24 cellular contexts compared by ENCODE assay signal in the genomic region with DNA sequence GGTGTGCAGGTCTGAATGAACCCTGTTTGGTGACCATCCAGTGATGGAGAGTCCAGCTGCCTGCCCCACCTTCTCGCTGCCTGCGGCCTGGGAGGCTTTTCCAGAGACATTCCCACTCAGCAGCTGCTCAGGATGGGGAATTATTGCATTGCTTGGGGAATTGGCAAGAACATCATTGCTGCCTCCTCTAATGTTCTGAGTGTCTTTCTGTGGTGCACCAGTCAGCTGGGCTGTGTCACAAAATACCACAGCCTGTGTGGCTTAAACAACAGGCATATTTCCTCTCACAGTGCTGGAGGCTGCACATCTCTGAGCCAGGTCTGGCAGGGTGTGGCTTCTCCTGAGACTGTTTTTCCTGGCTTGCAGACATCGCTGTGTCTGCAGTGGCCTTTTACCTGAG.
"Had no signal": no experiment of that assay in that cellular context is flagged by ENCODE, and none has a peak within 500 bp of the region (broad histone marks: within the 10 kb centered on the region; RNA-seq: fewer than 3 reads in every experiment).

No MANE protein-coding gene starts in this region.

- H3K27me3 ChIP-seq: Peyer's patch had no signal

- H3K4me1 ChIP-seq: Peyer's patch had no signal

- DNase-seq: activated B cell treated with CpG ODN at 0.5 μM for 24 hours; activated CD4-positive, alpha-beta memory T cell treated with anti-CD3 and anti-CD28 coated beads for 36 hours; activated CD4-positive, alpha-beta T cell treated with anti-CD3 and anti-CD28 coated beads for 1 hour; activated CD4-positive, alpha-beta T cell treated with anti-CD3 and anti-CD28 coated beads, Interleukin-2, amount 10 ng/mL, durations not matched to agents 24 days and 14 days; activated CD8-positive, alpha-beta memory T cell treated with anti-CD3 and anti-CD28 coated beads for 24 hours; activated effector memory CD4-positive, alpha-beta T cell treated with anti-CD3 and anti-CD28 coated beads, Interleukin-2, amount 50 U/mL, for 16 hours; activated naive CD4-positive, alpha-beta T cell treated with anti-CD3 and anti-CD28 coated beads for 36 hours; activated T-cell treated with anti-CD3 and anti-CD28 coated beads, Interleukin-2, amount 50 U/mL, for 1 hour; brain microvascular endothelial cell; MM.1S; NCI-H1105; NCI-H1436; NCI-H1694 treated with DMSO at 0.1 percent for 48 hours; NCI-H2081; NCI-H446; NCI-H524; Peyer's patch; SIG-M5; T-cell; T-helper 2 cell; T1000 had no signal

- H3K4me2 ChIP-seq: KMS-11 had no signal

- H3K9me3 ChIP-seq: Peyer's patch had no signal

- ATAC-seq: T-cell had no signal

- H3K36me3 Mint-ChIP-seq: activated CD4-positive, alpha-beta memory T cell treated with anti-CD3 and anti-CD28 coated beads for 36 hours; T-cell had no signal

- H3K9me3 Mint-ChIP-seq: activated B cell treated with CpG ODN at 0.5 μM for 24 hours; activated CD4-positive, alpha-beta memory T cell treated with anti-CD3 and anti-CD28 coated beads for 36 hours; activated CD4-positive, alpha-beta T cell treated with anti-CD3 and anti-CD28 coated beads, Interleukin-2, amount 10 ng/mL, durations not matched to agents 24 days and 14 days; activated naive CD4-positive, alpha-beta T cell treated with anti-CD3 and anti-CD28 coated beads for 36 hours; T-cell had no signal

- H3K4me1 Mint-ChIP-seq: activated B cell treated with CpG ODN at 0.5 μM for 24 hours; activated CD4-positive, alpha-beta T cell treated with anti-CD3 and anti-CD28 coated beads, Interleukin-2, amount 10 ng/mL, durations not matched to agents 24 days and 14 days; T-cell had no signal

- H3K27ac ChIP-seq: brain microvascular endothelial cell, KMS-11, Peyer's patch, SK-N-MC had no signal

- H3K4me3 ChIP-seq: Peyer's patch, SK-N-MC had no signal

- H3K36me3 ChIP-seq: brain microvascular endothelial cell, Peyer's patch had no signal

- H3K27ac Mint-ChIP-seq: activated B cell treated with CpG ODN at 0.5 μM for 24 hours; activated CD4-positive, alpha-beta memory T cell treated with anti-CD3 and anti-CD28 coated beads for 36 hours; activated CD4-positive, alpha-beta T cell treated with anti-CD3 and anti-CD28 coated beads, Interleukin-2, amount 10 ng/mL, durations not matched to agents 24 days and 14 days; activated naive CD4-positive, alpha-beta T cell treated with anti-CD3 and anti-CD28 coated beads for 36 hours; activated naive CD8-positive, alpha-beta T cell; T-cell had no signal

- H3K9ac ChIP-seq: KMS-11 had no signal

- H3K4me3 Mint-ChIP-seq: activated B cell treated with CpG ODN at 0.5 μM for 24 hours; activated CD4-positive, alpha-beta memory T cell treated with anti-CD3 and anti-CD28 coated beads for 36 hours; activated CD4-positive, alpha-beta T cell treated with anti-CD3 and anti-CD28 coated beads, Interleukin-2, amount 10 ng/mL, durations not matched to agents 24 days and 14 days; activated naive CD4-positive, alpha-beta T cell treated with anti-CD3 and anti-CD28 coated beads for 36 hours; activated naive CD8-positive, alpha-beta T cell; T-cell had no signal

- H3K27me3 Mint-ChIP-seq: activated CD4-positive, alpha-beta memory T cell treated with anti-CD3 and anti-CD28 coated beads for 36 hours; activated CD4-positive, alpha-beta T cell treated with anti-CD3 and anti-CD28 coated beads, Interleukin-2, amount 10 ng/mL, durations not matched to agents 24 days and 14 days; activated naive CD8-positive, alpha-beta T cell had no signal
